1 cellular context compared by ENCODE assay signal in the genomic region with DNA sequence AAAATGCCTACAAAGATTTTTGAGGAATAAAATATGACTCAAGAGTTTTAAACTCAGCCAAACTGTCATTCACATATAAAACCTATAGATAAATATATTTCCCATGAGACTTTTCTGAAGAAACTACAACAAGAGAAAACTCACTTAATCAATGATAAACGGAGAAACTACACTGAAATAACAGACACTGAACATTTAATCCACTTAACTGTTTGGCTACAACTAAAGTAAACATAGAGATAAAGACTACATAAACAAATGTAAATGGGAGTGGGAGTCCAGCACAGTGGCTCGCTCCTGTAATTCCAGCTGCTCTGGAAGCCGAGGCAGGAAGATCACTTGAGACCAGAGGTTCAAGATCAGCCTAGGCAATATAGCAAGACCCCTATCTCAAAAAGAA.
TF ChIP-seq lines count a peak whose summit lies in the region.

No MANE protein-coding gene starts in this region.

TF ChIP-seq in HEK293, 187 proteins besides CTCF, POLR2A, EP300 and RAD21 (continued from another document):
- TF ChIP-seq OSR2 (tag by site-specific recombination; IDR thresholded peaks at IDR 0.05) (peak; percentile 99), ZBTB17 (tag by site-specific recombination; IDR thresholded peaks at IDR 0.05) (peak; percentile 66), ZNF138 (tag by site-specific recombination; IDR thresholded peaks at IDR 0.05; ENCODE audit: borderline replicate concordance) (no peak), ZNF473 (tag by site-specific recombination; IDR thresholded peaks at IDR 0.05) (no peak), ZXDB (tag by site-specific recombination; IDR thresholded peaks at IDR 0.05) (peak; percentile 72), OVOL3 (tag by site-specific recombination; IDR thresholded peaks at IDR 0.05) (peak; percentile 95)
